Comparison of ENCODE assay signal across 23 cellular contexts in genomic region chr17:9451919-9452318, GRCh38.
DNase-seq lines count a peak whose midpoint lies in the region; ATAC-seq, FAIRE-seq and TF ChIP-seq lines count a peak whose summit lies in the region.
"Had no signal": no experiment of that assay in that cellular context is flagged by ENCODE, and none has a peak within 500 bp of the region (broad histone marks: within the 10 kb centered on the region; RNA-seq: fewer than 3 reads in every experiment).

No MANE protein-coding gene starts in this region.

- H3K4me1 ChIP-seq in HCT116 (ENCODE audit: control insufficient read depth in 1 of 2, insufficient read depth in 2 of 2, low read length in 2 of 2) (0 out of 4 replicates have a peak, but pooled peaks cover 0 to 6% of the 10 kb centered on the region in 2 experiments), astrocyte (ENCODE audit: insufficient read depth, low read length) (no peaks in the 10 kb centered on the region), small intestine (ENCODE audit: control insufficient read depth in 2 of 2, insufficient read depth in 1 of 2, low read depth in 1 of 2, low read length in 1 of 2) (peaks cover 2 to 6% of the 10 kb centered on the region in 2 donors)
- H3K4me1 ChIP-seq: BLaER1 treated with 17β-estradiol and CSF1 and Interleukin-3, amounts not matched to agents 10 nM and 100 nM; SJSA1 had no signal

- H2AFZ ChIP-seq in HCT116 (ENCODE audit: low read depth, low read length, poor library complexity, severe bottlenecking) (no peak overlapping the region), astrocyte (ENCODE audit: low read depth, low read length) (no peak overlapping the region)

- H3K4me2 ChIP-seq in HCT116 (ENCODE audit: low read length) (peak overlapping the region; percentile 19; the same call in 1 of the 2 replicates), astrocyte (ENCODE audit: low read length) (no peak overlapping the region)
- H3K4me2 ChIP-seq: BLaER1 treated with 17β-estradiol and CSF1 and Interleukin-3, amounts not matched to agents 10 nM and 100 nM had no signal

- no TSS peak for BruUV-seq in HCT116 (replicated peaks; lab: Mats Ljungman, UMichigan)

- intact Hi-C loops in HCT116 (cut with micrococcal nuclease): no loop called here
- intact Hi-C loops in CD4-positive, alpha-beta T cell (cut with DNase I, micrococcal nuclease): no loop called here

- H3K4me3 ChIP-seq in HCT116 (replicated peaks in 1 of 2; ENCODE audit: low read depth in 1 of 2, low read length in 2 of 2) (no peak overlapping the region), astrocyte (ENCODE audit: insufficient read depth, low read depth, low read length) (no peak overlapping the region), small intestine (ENCODE audit: low read depth in 1 of 2, low read length in 2 of 2) (no peak overlapping the region)
- H3K4me3 ChIP-seq: BLaER1 treated with 17β-estradiol and CSF1 and Interleukin-3, amounts not matched to agents 10 nM and 100 nM; SJSA1 had no signal

- H4K20me1 ChIP-seq in HCT116 (ENCODE audit: insufficient read depth) (no peaks in the 10 kb centered on the region), astrocyte (ENCODE audit: insufficient read depth, low read length) (no peaks in the 10 kb centered on the region)
- H4K20me1 ChIP-seq: BLaER1 treated with 17β-estradiol and CSF1 and Interleukin-3, amounts not matched to agents 10 nM and 100 nM had no signal

- H3K36me3 ChIP-seq in HCT116 (ENCODE audit: control insufficient read depth in 1 of 2, insufficient read depth in 2 of 2, low read length in 2 of 2) (no peaks in the 10 kb centered on the region), astrocyte (ENCODE audit: insufficient read depth, low read length) (no peaks in the 10 kb centered on the region), small intestine (ENCODE audit: control insufficient read depth in 2 of 2, insufficient read depth in 2 of 2, low read length in 2 of 2) (no peaks in the 10 kb centered on the region)
- H3K36me3 ChIP-seq: BLaER1 treated with 17β-estradiol and CSF1 and Interleukin-3, amounts not matched to agents 10 nM and 100 nM; SJSA1 had no signal

- no peak for TF ChIP-seq POLR2A in HCT116 (IDR thresholded peaks at IDR 0.05; ENCODE audit: borderline replicate concordance, extremely low read depth, insufficient read depth, insufficient read length)

- TF ChIP-seq CTCF in HCT116 (IDR thresholded peaks at IDR 0.05 in 2 of 3, conservative IDR thresholded peaks at IDR 0.05 in 1 of 3; ENCODE audit: borderline replicate concordance in 1 of 3, insufficient read depth in 1 of 3, low read depth in 2 of 3, low read length in 2 of 3): no peak
- no peak for TF ChIP-seq CTCF in astrocyte (IDR thresholded peaks at IDR 0.05; ENCODE audit: insufficient read depth, low read depth, low read length)
- no peak for TF ChIP-seq CTCF in CD4-positive, alpha-beta T cell (IDR thresholded peaks at IDR 0.05)

- H3K9ac ChIP-seq in HCT116 (ENCODE audit: low read length): no peak overlapping the region
- no peak overlapping the region for H3K9ac ChIP-seq in astrocyte (ENCODE audit: low read length)
- H3K9ac ChIP-seq: BLaER1 treated with 17β-estradiol and CSF1 and Interleukin-3, amounts not matched to agents 10 nM and 100 nM had no signal

- WGBS in small intestine, 3 donors: 90 to 95% (median 91%) methylated on average over 1 of the region's 1 CpG

- peaks cover 9% of the 10 kb centered on the region for H3K4me1 Mint-ChIP-seq in astrocyte (ENCODE audit: low read depth, unreplicated experiment)
- H3K4me1 Mint-ChIP-seq in CD4-positive, alpha-beta T cell (ENCODE audit: low read depth): no peaks in the 10 kb centered on the region
- H3K4me1 Mint-ChIP-seq: CD8-positive, alpha-beta memory T cell; H9 had no signal

- no peaks in the 10 kb centered on the region for H3K36me3 Mint-ChIP-seq in astrocyte (ENCODE audit: low read depth, unreplicated experiment)
- H3K36me3 Mint-ChIP-seq in CD4-positive, alpha-beta T cell (ENCODE audit: low read depth): peaks cover 2% of the 10 kb centered on the region

- H3K27me3 Mint-ChIP-seq in astrocyte (ENCODE audit: low read depth, unreplicated experiment): no peaks in the 10 kb centered on the region
- no peaks in the 10 kb centered on the region for H3K27me3 Mint-ChIP-seq in CD4-positive, alpha-beta T cell
- H3K27me3 Mint-ChIP-seq: CD8-positive, alpha-beta memory T cell had no signal

- H3K79me2 ChIP-seq in HCT116 (ENCODE audit: insufficient read depth, low read length): no peaks in the 10 kb centered on the region
- no peaks in the 10 kb centered on the region for H3K79me2 ChIP-seq in astrocyte (ENCODE audit: insufficient read depth, low read length)

- CTCF ChIA-PET in HCT116 (lab: Charles Lee): no interaction called here
- CTCF ChIA-PET in CD4-positive, alpha-beta T cell (lab: Charles Lee): no interaction called here

- no peaks in the 10 kb centered on the region for H3K9me3 ChIP-seq in HCT116 (ENCODE audit: control insufficient read depth in 1 of 2, insufficient read depth in 1 of 2, low read depth in 1 of 2, low read length in 2 of 2)
- no peaks in the 10 kb centered on the region for H3K9me3 ChIP-seq in astrocyte (ENCODE audit: insufficient read depth, low read depth, low read length)
- no peaks in the 10 kb centered on the region for H3K9me3 ChIP-seq in small intestine (ENCODE audit: control insufficient read depth, low read depth)
- no peaks in the 10 kb centered on the region for H3K9me3 ChIP-seq in CD4-positive, alpha-beta T cell (ENCODE audit: control insufficient read depth, low read length)
- H3K9me3 ChIP-seq: SJSA1 had no signal

- peak overlapping the region; percentile 27 for H3K27ac Mint-ChIP-seq in astrocyte (ENCODE audit: unreplicated experiment)
- H3K27ac Mint-ChIP-seq in CD4-positive, alpha-beta T cell: no peak overlapping the region
- H3K27ac Mint-ChIP-seq: H9 had no signal

- FAIRE-seq in astrocyte (lab: Jason Lieb, UNC) (no peak), small intestine (lab: Jason Lieb, UNC) (no peak)
- FAIRE-seq: HTR-8/SVneo had no signal

- TF ChIP-seq RAD21 in HCT116 (IDR thresholded peaks at IDR 0.05; ENCODE audit: low read depth): no peak

- no peak for DNase-seq in HCT116 (ENCODE audit: low read depth, low spot score)
- DNase-seq in astrocyte (ENCODE audit: low read depth): no peak
- peak; percentile 15 for DNase-seq in kidney glomerular epithelial cell (lab: John Stamatoyannopoulos, UW)
- peak; percentile 43 for DNase-seq in small intestine
- DNase-seq in CD4-positive, alpha-beta T cell: no peak
- DNase-seq in C1 segment of cervical spinal cord (lab: John Stamatoyannopoulos, UW): no peak
- DNase-seq in NCI-H2171 treated with DMSO at 0.1 percent for 48 hours (lab: John Stamatoyannopoulos, UW): no peak
- DNase-seq: CD8-positive, alpha-beta memory T cell; GDM1; H9; KG1; NCI-H1105; NCI-H146; NCI-H2029; NCI-H226; NCI-H510A treated with DMSO at 0.1 percent for 48 hours; NCI-H748 treated with DMSO at 0.1 percent for 48 hours; NK-92 treated with Interleukin-12 subunit alpha and Interleukin-12 subunit beta, amount 100 ng/mL, for 24 hours; SW 1271 had no signal

- no peak overlapping the region for H3K4me3 Mint-ChIP-seq in astrocyte (ENCODE audit: unreplicated experiment)
- H3K4me3 Mint-ChIP-seq in CD4-positive, alpha-beta T cell: no peak overlapping the region
- H3K4me3 Mint-ChIP-seq: CD8-positive, alpha-beta memory T cell; H9 had no signal

- H3K27me3 ChIP-seq in HCT116 (ENCODE audit: insufficient read depth, low read length): no peaks in the 10 kb centered on the region
- no peaks in the 10 kb centered on the region for H3K27me3 ChIP-seq in astrocyte (ENCODE audit: insufficient read depth, low read length)
- no peaks in the 10 kb centered on the region for H3K27me3 ChIP-seq in small intestine (ENCODE audit: control insufficient read depth in 2 of 2, insufficient read depth in 2 of 2, low read length in 2 of 2)
- H3K27me3 ChIP-seq in CD4-positive, alpha-beta T cell (ENCODE audit: control insufficient read depth, insufficient read depth, low read length): no peaks in the 10 kb centered on the region
- H3K27me3 ChIP-seq: BLaER1 treated with 17β-estradiol and CSF1 and Interleukin-3, amounts not matched to agents 10 nM and 100 nM; SJSA1 had no signal

- no peaks in the 10 kb centered on the region for H3K9me3 Mint-ChIP-seq in astrocyte (ENCODE audit: unreplicated experiment)
- H3K9me3 Mint-ChIP-seq in CD4-positive, alpha-beta T cell: no peaks in the 10 kb centered on the region
- H3K9me3 Mint-ChIP-seq: CD8-positive, alpha-beta memory T cell; H9 had no signal

- ATAC-seq in HCT116: no peak
- no peak for ATAC-seq in CD4-positive, alpha-beta T cell (ENCODE audit: poor library complexity)
- ATAC-seq: Right ventricle myocardium inferior had no signal

- RAD21 ChIA-PET in HCT116 (lab: Charles Lee; ENCODE audit: low non-redundant PET in 1 of 2, low total read pairs in 2 of 2, uncharacterized antibody in 2 of 2, unreplicated experiment in 2 of 2): no interaction called here

- POLR2A ChIA-PET in HCT116 (lab: Charles Lee): no interaction called here
- POLR2A ChIA-PET in CD4-positive, alpha-beta T cell (lab: Charles Lee): no interaction called here

- H3K27ac ChIP-seq in HCT116 (ENCODE audit: low read depth, low read length) (no peak overlapping the region), astrocyte (ENCODE audit: low read depth, low read length) (no peak overlapping the region), small intestine (ENCODE audit: low read depth in 1 of 2, low read length in 1 of 2) (no peak overlapping the region)
- H3K27ac ChIP-seq in CD4-positive, alpha-beta T cell (ENCODE audit: low read depth, low read length): no peak overlapping the region
- H3K27ac ChIP-seq: BLaER1 treated with 17β-estradiol and CSF1 and Interleukin-3, amounts not matched to agents 10 nM and 100 nM; SJSA1 had no signal

- no peaks in the 10 kb centered on the region for H3K9me2 ChIP-seq in HCT116 (ENCODE audit: insufficient read depth)

TF ChIP-seq in HCT116, 20 proteins besides CTCF, POLR2A, EP300 and RAD21 (continues in another document):
- TF ChIP-seq SRF (IDR thresholded peaks at IDR 0.05; ENCODE audit: low read depth): no peak
- TF ChIP-seq SIN3A (IDR thresholded peaks at IDR 0.05; ENCODE audit: low read depth): no peak

Comparison
In these comparisons a context has a peak if more than half of its experiments do, and no peak if none do; other contexts are left out.
1. DNase-seq: peak in kidney glomerular epithelial cell (single experiment) and small intestine (single experiment); none in HCT116 (single experiment), astrocyte (single experiment), CD4-positive, alpha-beta T cell (0 of 10), C1 segment of cervical spinal cord (0 of 14) and NCI-H2171 treated with DMSO at 0.1 percent for 48 hours (single experiment).